Comparison of ENCODE assay signal across 19 cellular contexts in genomic region chr19:6707011-6707657, GRCh38. TPM values are rescaled to one million over a fixed set of nuclear protein-coding genes. Genes with fewer than 3 reads are reported as not detected.
A peak's percentile ranks its signal among the peaks of the same experiment; 100 is the strongest.
DNase-seq lines count a peak whose midpoint lies in the region; ATAC-seq, FAIRE-seq and TF ChIP-seq lines count a peak whose summit lies in the region.
"Had no signal": no experiment of that assay in that cellular context is flagged by ENCODE, and none has a peak within 500 bp of the region (broad histone marks: within the 10 kb centered on the region; RNA-seq: fewer than 3 reads in every experiment).

No MANE protein-coding gene starts in this region.

- H3K27ac ChIP-seq in K562 (ENCODE audit: extremely low read depth, low read depth, low read length), result no peak overlapping the region
- H3K27ac ChIP-seq in right lobe of liver, result no peak overlapping the region
- no peak overlapping the region for H3K27ac ChIP-seq in spleen
- H3K27ac ChIP-seq: A549 had no signal

- TF ChIP-seq POLR2A in K562 (conservative IDR thresholded peaks at IDR 0.05) (no peak), right lobe of liver (IDR thresholded peaks at IDR 0.05) (no peak), spleen (IDR thresholded peaks at IDR 0.05) (no peak)

- no peaks in the 10 kb centered on the region for H3K9me3 Mint-ChIP-seq in activated CD8-positive, alpha-beta memory T cell treated with anti-CD3 and anti-CD28 coated beads, Interleukin-2, amount 10 ng/mL, durations not matched to agents 7 days and 5 days (ENCODE audit: low read depth)
- H3K9me3 Mint-ChIP-seq: CD8-positive, alpha-beta memory T cell; IgD-negative memory B cell had no signal

- H3K9me1 ChIP-seq in K562 (ENCODE audit: control insufficient read depth, insufficient read depth, low read length), result no peaks in the 10 kb centered on the region

- no TSS peak for BruUV-seq in K562 (replicated peaks; lab: Mats Ljungman, UMichigan)

- H3K4me2 ChIP-seq in K562 (ENCODE audit: insufficient read depth, low read length), result no peak overlapping the region
- H3K4me2 ChIP-seq: A549, GM23338 had no signal

- no peak overlapping the region for H2AFZ ChIP-seq in K562 (ENCODE audit: low read depth, low read length)
- H2AFZ ChIP-seq: GM23338 had no signal

- H3K79me2 ChIP-seq in K562 (ENCODE audit: control insufficient read depth, insufficient read depth, low read length), result no peaks in the 10 kb centered on the region

- peaks cover 10% of the 10 kb centered on the region for H3K4me1 Mint-ChIP-seq in activated CD8-positive, alpha-beta memory T cell treated with anti-CD3 and anti-CD28 coated beads, Interleukin-2, amount 10 ng/mL, durations not matched to agents 7 days and 5 days
- H3K4me1 Mint-ChIP-seq: GM23338 had no signal

- POLR2A ChIA-PET in K562 (lab: Yijun Ruan, JAX), result no interaction called here

- TF ChIP-seq RAD21 in K562 (CRISPR knock-in tag; conservative IDR thresholded peaks at IDR 0.05 in 1 of 2, IDR thresholded peaks at IDR 0.05 in 1 of 2), result no peak

- TF ChIP-seq CTCF in K562 (IDR thresholded peaks at IDR 0.05 in 2 of 3, conservative IDR thresholded peaks at IDR 0.05 in 1 of 3; ENCODE audit: insufficient read depth in 2 of 3, low read depth in 1 of 3, low read length in 3 of 3) (no peak), right lobe of liver (IDR thresholded peaks at IDR 0.05) (no peak), spleen (IDR thresholded peaks at IDR 0.05 in 8 of 11, conservative IDR thresholded peaks at IDR 0.05 in 3 of 11) (no peak)

- H3K27ac Mint-ChIP-seq in activated CD8-positive, alpha-beta memory T cell treated with anti-CD3 and anti-CD28 coated beads, Interleukin-2, amount 10 ng/mL, durations not matched to agents 7 days and 5 days, result no peak overlapping the region
- H3K27ac Mint-ChIP-seq: GM23338, H9, IgD-negative memory B cell had no signal

- FAIRE-seq in K562 (lab: Jason Lieb, UNC), result no peak
- FAIRE-seq: A549, GM18507 had no signal

- no peak overlapping the region for H3K4me3 Mint-ChIP-seq in activated CD8-positive, alpha-beta memory T cell treated with anti-CD3 and anti-CD28 coated beads, Interleukin-2, amount 10 ng/mL, durations not matched to agents 7 days and 5 days
- H3K4me3 Mint-ChIP-seq: CD8-positive, alpha-beta memory T cell; GM23338; IgD-negative memory B cell had no signal

- H3K9me3 ChIP-seq in K562 (replicated peaks; ENCODE audit: control insufficient read depth, insufficient read depth, low read depth, low read length) (no peaks in the 10 kb centered on the region), right lobe of liver (no peaks in the 10 kb centered on the region), spleen (no peaks in the 10 kb centered on the region)
- H3K9me3 ChIP-seq: A549, Caco-2 had no signal

- H3K9ac ChIP-seq in K562 (ENCODE audit: insufficient read depth in 1 of 2, low read depth in 2 of 2, low read length in 2 of 2), result no peak overlapping the region

- CTCF ChIA-PET in K562 (lab: Yijun Ruan, JAX; ENCODE audit: low intra/inter-chr PET ratio), result no interaction called here
- CTCF ChIA-PET in activated CD8-positive, alpha-beta memory T cell treated with anti-CD3 and anti-CD28 coated beads, Interleukin-2, amount 10 ng/mL, durations not matched to agents 7 days and 5 days (lab: Charles Lee), result no interaction called here

- peaks cover 16 to 41% of the 10 kb centered on the region in 2 experiments; a peak in 4 of 5 replicates for H3K27me3 ChIP-seq in K562 (ENCODE audit: control insufficient read depth in 2 of 2, insufficient read depth in 2 of 2, low read length in 2 of 2)
- H3K27me3 ChIP-seq in right lobe of liver, result no peaks in the 10 kb centered on the region
- peaks cover 0 to 53% (median 19%) of the 10 kb centered on the region in 7 donors for H3K27me3 ChIP-seq in spleen (replicated peaks in 1 of 7)

- H3K4me1 ChIP-seq in K562 (replicated peaks in 1 of 2; ENCODE audit: control insufficient read depth in 2 of 2, insufficient read depth in 2 of 2, low read length in 2 of 2), result peaks cover 0 to 21% of the 10 kb centered on the region in 2 experiments; a peak in 2 of 5 replicates
- H3K4me1 ChIP-seq in right lobe of liver, result peaks cover 0 to 20% (median 4%) of the 10 kb centered on the region in 4 donors
- H3K4me1 ChIP-seq in spleen, result peaks cover 0 to 8% (median 3%) of the 10 kb centered on the region in 6 donors
- H3K4me1 ChIP-seq: A549, Caco-2 had no signal

- no peaks in the 10 kb centered on the region for H3K36me3 ChIP-seq in K562 (ENCODE audit: control insufficient read depth, insufficient read depth, low read length)
- H3K36me3 ChIP-seq in right lobe of liver, result peaks cover 16 to 93% (median 58%) of the 10 kb centered on the region in 4 donors
- no peaks in the 10 kb centered on the region for H3K36me3 ChIP-seq in spleen

- H4K20me1 ChIP-seq in K562 (replicated peaks; ENCODE audit: control insufficient read depth, insufficient read depth, low read length), result 0 out of 2 replicates have a peak, but pooled peaks cover 5% of the 10 kb centered on the region

- DNase-seq in D341Med (ENCODE audit: low spot score) (peak; percentile 26), K562 (ENCODE audit: extremely low read depth in 1 of 4, low spot score in 3 of 4) (no peak), right lobe of liver (peak in 2 of 3 donors; percentile 54 to 59), spleen (peak; percentile 54)
- no peak for DNase-seq in activated CD8-positive, alpha-beta memory T cell treated with anti-CD3 and anti-CD28 coated beads, Interleukin-2, amount 10 ng/mL, durations not matched to agents 7 days and 5 days
- no peak for DNase-seq in stimulated activated CD4-positive, alpha-beta T cell treated with anti-CD3 and anti-CD28 coated beads, Interleukin-12 subunit alpha, Interleukin-12 subunit beta, amount 100 ng/mL, for 4 hours
- DNase-seq: Caco-2; CD8-positive, alpha-beta memory T cell; DMS53; GF-D8; H9 had no signal

- TF ChIP-seq EP300 in K562 (IDR thresholded peaks at IDR 0.05; ENCODE audit: low read length), result no peak

- peaks cover 38% of the 10 kb centered on the region for H3K27me3 Mint-ChIP-seq in activated CD8-positive, alpha-beta memory T cell treated with anti-CD3 and anti-CD28 coated beads, Interleukin-2, amount 10 ng/mL, durations not matched to agents 7 days and 5 days

- 30% methylated on average over 24 of the region's 44 CpGs for WGBS in K562 (ENCODE audit: insufficient coverage, low coverage, missing lambda C conversion rate)
- WGBS in right lobe of liver (ENCODE audit: insufficient coverage, low coverage, low lambda C conversion rate, missing lambda C conversion rate), result 60% methylated on average over 3 of the region's 44 CpGs
- WGBS in spleen, 5 donors, result 85 to 90% (median 88%) methylated on average over 30 to 44 of the region's 44 CpGs

- no peak overlapping the region for H3K4me3 ChIP-seq in K562
- no peak overlapping the region for H3K4me3 ChIP-seq in right lobe of liver
- H3K4me3 ChIP-seq in spleen, result no peak overlapping the region
- H3K4me3 ChIP-seq: A549, GM23338 had no signal

- no peaks in the 10 kb centered on the region for H3K36me3 Mint-ChIP-seq in activated CD8-positive, alpha-beta memory T cell treated with anti-CD3 and anti-CD28 coated beads, Interleukin-2, amount 10 ng/mL, durations not matched to agents 7 days and 5 days
- H3K36me3 Mint-ChIP-seq: CD8-positive, alpha-beta memory T cell; IgD-negative memory B cell had no signal

- intact Hi-C loops in K562 (cut with micrococcal nuclease) (no loop called here), right lobe of liver (cut with DNase I) (no loop called here), spleen (cut with DNase I; ENCODE audit: low total_unique reads) (no loop called here)

- no peak for ATAC-seq in K562
- peak; percentile 18 to 39 (median 24) for ATAC-seq in right lobe of liver
- ATAC-seq in HG03108 (IDR thresholded peaks at IDR 0.05; ENCODE audit: unreplicated experiment), result no peak
- ATAC-seq in activated CD8-positive, alpha-beta memory T cell treated with anti-CD3 and anti-CD28 coated beads, Interleukin-2, amount 10 ng/mL, durations not matched to agents 7 days and 5 days, result no peak
- ATAC-seq: A549, GM23338 had no signal

- in situ Hi-C loops in K562 (cut with MboI), result no loop called here

RNA-seq across cellular contexts. Expression of gene C3, which starts 13.3 kb away (rescaled TPM):
- total RNA-seq in K562 (2011; cell fraction: chromatin; rRNA removed; ENCODE audit: low replicate concordance), result 19.5 and 33.3 TPM in 2 replicates
- 14.5 and 17.5 TPM in 2 replicates for total RNA-seq in K562 (2011; cell fraction: nucleolus; rRNA removed)
- total RNA-seq in K562 (2011; cell fraction: nucleoplasm; rRNA removed), result 15.2 and 15.6 TPM in 2 replicates
- total RNA-seq in K562 (2014; rRNA removed) (0.59 and 2.0 TPM in 2 replicates), K562 (2014; rRNA removed; fragmentation: Illumina TruSeq; extraction: Trizol) (1.1 and 1.5 TPM in 2 replicates), K562 (2015; rRNA removed; fragmentation: Illumina TruSeq; extraction: Trizol) (2.1 and 2.2 TPM in 2 replicates), K562 (2021) (8.0 and 10.6 TPM in 2 replicates), right lobe of liver (over 10,000 TPM; 10,569 to 17,502 (median 15,749) TPM), spleen (10 to 100 TPM in 4 of 7 donors, 1 to 10 TPM in 3; 5.8 to 68.1 (median 19.7) TPM)
- polyA plus RNA-seq in K562 (2011; rRNA removed) (9.1 and 40.9 TPM in 2 replicates), K562 (2014; fragmentation: Illumina TruSeq; extraction: Trizol) (2.4 and 4.3 TPM in 2 replicates), K562 (2014; fragmentation: Nextera tagmentation; extraction: Ambion mirVana) (1 to 10 TPM; 1.2 to 2.2 TPM), K562 (2014; rRNA removed) (2.5 and 5.4 TPM in 2 replicates), spleen (100 to 1,000 TPM in 1 of 3 donors, 10 to 100 TPM in 2; 31.0 to 182 (median 34.1) TPM)
- polyA plus RNA-seq in K562 (2011; cell fraction: cytosol; rRNA removed), result 9.2 and 36.7 TPM in 2 replicates
- polyA plus RNA-seq in K562 (2011; cell fraction: nucleus; rRNA removed), result 23.7 and 50.5 TPM in 2 replicates
- polyA plus RNA-seq in K562 (2012), result 7.4 and 20.1 TPM in 2 replicates
- polyA minus RNA-seq in K562 (2011; rRNA and poly(A)+ RNA removed), result 6.5 and 24.5 TPM in 2 replicates
- 23.9 and 64.6 TPM in 2 replicates for polyA minus RNA-seq in K562 (2011; cell fraction: cytosol; rRNA and poly(A)+ RNA removed)
- polyA minus RNA-seq in K562 (2011; cell fraction: nucleus; rRNA and poly(A)+ RNA removed), result 16.2 and 39.1 TPM in 2 replicates
- 1 to 10 TPM in 1 of 2 experiments, under 1 TPM in 1; 0.67 to 1.0 TPM for total RNA-seq in activated CD8-positive, alpha-beta memory T cell treated with anti-CD3 and anti-CD28 coated beads, Interleukin-2, amount 10 ng/mL, durations not matched to agents 7 days and 5 days
- polyA plus RNA-seq: CD8-positive, alpha-beta memory T cell; IgD-negative memory B cell had no signal

RNA-seq across cellular contexts. Expression of gene GPR108, which starts 30.2 kb away (rescaled TPM):
- 45.9 and 112 TPM in 2 replicates for total RNA-seq in K562 (2011; cell fraction: chromatin; rRNA removed; ENCODE audit: low replicate concordance)
- total RNA-seq in K562 (2011; cell fraction: nucleolus; rRNA removed), result 96.6 and 107 TPM in 2 replicates
- total RNA-seq in K562 (2011; cell fraction: nucleoplasm; rRNA removed), result 72.1 and 74.9 TPM in 2 replicates
- total RNA-seq in K562 (2014; rRNA removed), result 23.8 and 33.5 TPM in 2 replicates
- total RNA-seq in K562 (2014; rRNA removed; fragmentation: Illumina TruSeq; extraction: Trizol), result 12.3 and 16.4 TPM in 2 replicates
- 21.9 and 24.4 TPM in 2 replicates for total RNA-seq in K562 (2015; rRNA removed; fragmentation: Illumina TruSeq; extraction: Trizol)
- 31.1 and 33.1 TPM in 2 replicates for total RNA-seq in K562 (2021)
- 29.8 and 46.5 TPM in 2 replicates for polyA plus RNA-seq in K562 (2011; rRNA removed)
- 43.8 and 51.1 TPM in 2 replicates for polyA plus RNA-seq in K562 (2011; cell fraction: cytosol; rRNA removed)
- polyA plus RNA-seq in K562 (2011; cell fraction: nucleus; rRNA removed), result 180 and 195 TPM in 2 replicates
- polyA plus RNA-seq in K562 (2012), result 29.9 and 65.7 TPM in 2 replicates
- polyA plus RNA-seq in K562 (2014; fragmentation: Illumina TruSeq; extraction: Trizol), result 32.3 and 33.2 TPM in 2 replicates
- polyA plus RNA-seq in K562 (2014; fragmentation: Nextera tagmentation; extraction: Ambion mirVana), result 1 to 10 TPM; 2.4 to 6.1 TPM
- polyA plus RNA-seq in K562 (2014; rRNA removed), result 32.9 and 36.4 TPM in 2 replicates
- polyA minus RNA-seq in K562 (2011; rRNA and poly(A)+ RNA removed), result 22.3 and 35.9 TPM in 2 replicates
- 21.0 and 22.6 TPM in 2 replicates for polyA minus RNA-seq in K562 (2011; cell fraction: cytosol; rRNA and poly(A)+ RNA removed)
- polyA minus RNA-seq in K562 (2011; cell fraction: nucleus; rRNA and poly(A)+ RNA removed), result 18.7 and 34.9 TPM in 2 replicates
- total RNA-seq in right lobe of liver, result 10 to 100 TPM; 22.3 to 53.0 (median 41.3) TPM
- 10 to 100 TPM; 35.4 to 75.0 (median 56.0) TPM for total RNA-seq in spleen
- 100 to 1,000 TPM in 1 of 3 donors, 10 to 100 TPM in 2; 66.9 to 102 (median 91.8) TPM for polyA plus RNA-seq in spleen
- 100 to 1,000 TPM in 1 of 2 experiments, 10 to 100 TPM in 1; 77.2 to 100 TPM for total RNA-seq in activated CD8-positive, alpha-beta memory T cell treated with anti-CD3 and anti-CD28 coated beads, Interleukin-2, amount 10 ng/mL, durations not matched to agents 7 days and 5 days

RNA-seq across cellular contexts. Expression of gene TRIP10, which starts 32.3 kb away (rescaled TPM):
- total RNA-seq in K562 (2011; cell fraction: chromatin; rRNA removed; ENCODE audit: low replicate concordance), result 67.3 and 119 TPM in 2 replicates
- 65.3 and 66.5 TPM in 2 replicates for total RNA-seq in K562 (2011; cell fraction: nucleolus; rRNA removed)
- 53.5 and 66.7 TPM in 2 replicates for total RNA-seq in K562 (2011; cell fraction: nucleoplasm; rRNA removed)
- total RNA-seq in K562 (2014; rRNA removed) (57.4 and 61.8 TPM in 2 replicates), K562 (2014; rRNA removed; fragmentation: Illumina TruSeq; extraction: Trizol) (23.6 and 29.4 TPM in 2 replicates), K562 (2015; rRNA removed; fragmentation: Illumina TruSeq; extraction: Trizol) (34.6 and 36.1 TPM in 2 replicates), K562 (2021) (59.1 and 63.2 TPM in 2 replicates), right lobe of liver (10 to 100 TPM in 2 of 6 experiments, 1 to 10 TPM in 4; 7.5 to 14.9 (median 9.3) TPM), spleen (10 to 100 TPM; 25.4 to 50.3 (median 32.1) TPM)
- polyA plus RNA-seq in K562 (2011; rRNA removed) (29.1 and 39.3 TPM in 2 replicates), K562 (2014; fragmentation: Illumina TruSeq; extraction: Trizol) (56.2 and 56.7 TPM in 2 replicates), K562 (2014; fragmentation: Nextera tagmentation; extraction: Ambion mirVana) (1 to 10 TPM; 1.2 to 2.7 TPM), K562 (2014; rRNA removed) (66.6 and 66.8 TPM in 2 replicates), spleen (10 to 100 TPM; 17.2 to 58.2 (median 36.1) TPM)
- polyA plus RNA-seq in K562 (2011; cell fraction: cytosol; rRNA removed), result 22.8 and 30.6 TPM in 2 replicates
- 113 and 133 TPM in 2 replicates for polyA plus RNA-seq in K562 (2011; cell fraction: nucleus; rRNA removed)
- polyA plus RNA-seq in K562 (2012), result 47.5 and 50.8 TPM in 2 replicates
- polyA minus RNA-seq in K562 (2011; rRNA and poly(A)+ RNA removed), result 17.1 and 20.3 TPM in 2 replicates
- polyA minus RNA-seq in K562 (2011; cell fraction: cytosol; rRNA and poly(A)+ RNA removed), result 18.3 and 21.0 TPM in 2 replicates
- 21.3 and 30.1 TPM in 2 replicates for polyA minus RNA-seq in K562 (2011; cell fraction: nucleus; rRNA and poly(A)+ RNA removed)
- total RNA-seq in activated CD8-positive, alpha-beta memory T cell treated with anti-CD3 and anti-CD28 coated beads, Interleukin-2, amount 10 ng/mL, durations not matched to agents 7 days and 5 days, result 10 to 100 TPM; 13.7 to 22.2 TPM

RNA-seq across cellular contexts. Expression of gene TNFSF14, which starts 37.2 kb away (rescaled TPM):
- 0.26 and 0.42 TPM in 2 replicates for total RNA-seq in K562 (2011; cell fraction: chromatin; rRNA removed; ENCODE audit: low replicate concordance)
- 0.39 and 0.50 TPM in 2 replicates for total RNA-seq in K562 (2011; cell fraction: nucleolus; rRNA removed)
- 0.15 and 0.76 TPM in 2 replicates for total RNA-seq in K562 (2011; cell fraction: nucleoplasm; rRNA removed)
- 0.08 TPM in 1 of 2 replicates, not detected in the other for total RNA-seq in K562 (2014; rRNA removed)
- 0.04 and 0.06 TPM in 2 replicates for total RNA-seq in K562 (2014; rRNA removed; fragmentation: Illumina TruSeq; extraction: Trizol)
- 0.04 and 0.07 TPM in 2 replicates for total RNA-seq in K562 (2015; rRNA removed; fragmentation: Illumina TruSeq; extraction: Trizol)
- total RNA-seq in K562 (2021), result 0.20 and 0.42 TPM in 2 replicates
- polyA plus RNA-seq in K562 (2011; rRNA removed), result 0.32 and 0.38 TPM in 2 replicates
- 0.55 and 0.59 TPM in 2 replicates for polyA plus RNA-seq in K562 (2011; cell fraction: cytosol; rRNA removed)
- 0.27 and 0.34 TPM in 2 replicates for polyA plus RNA-seq in K562 (2011; cell fraction: nucleus; rRNA removed)
- polyA plus RNA-seq in K562 (2012), result 0.20 and 0.26 TPM in 2 replicates
- 0.12 and 0.15 TPM in 2 replicates for polyA plus RNA-seq in K562 (2014; fragmentation: Illumina TruSeq; extraction: Trizol)
- polyA plus RNA-seq in K562 (2014; fragmentation: Nextera tagmentation; extraction: Ambion mirVana), result under 1 TPM; 0.01 to 0.04 TPM
- polyA plus RNA-seq in K562 (2014; rRNA removed), result not detected in 2 replicates
- 0.74 and 0.87 TPM in 2 replicates for polyA minus RNA-seq in K562 (2011; rRNA and poly(A)+ RNA removed)
- 0.29 TPM in 1 of 2 replicates, not detected in the other for polyA minus RNA-seq in K562 (2011; cell fraction: cytosol; rRNA and poly(A)+ RNA removed)
- polyA minus RNA-seq in K562 (2011; cell fraction: nucleus; rRNA and poly(A)+ RNA removed), result 0.11 and 0.13 TPM in 2 replicates
- total RNA-seq in right lobe of liver, result 10 to 100 TPM in 3 of 6 experiments, 1 to 10 TPM in 3; 6.4 to 71.1 (median 14.6) TPM
- 10 to 100 TPM in 2 of 7 donors, 1 to 10 TPM in 5; 5.2 to 10.6 (median 8.2) TPM for total RNA-seq in spleen
- 1 to 10 TPM in 2 of 3 donors, under 1 TPM in 1; 0.41 to 1.6 (median 1.1) TPM for polyA plus RNA-seq in spleen
- 10 to 100 TPM; 31.1 to 55.9 TPM for total RNA-seq in activated CD8-positive, alpha-beta memory T cell treated with anti-CD3 and anti-CD28 coated beads, Interleukin-2, amount 10 ng/mL, durations not matched to agents 7 days and 5 days
- total RNA-seq: Caco-2, GM23338, H9, HT-29 had no signal
- polyA plus RNA-seq: AG04450, BJ, GM23338 had no signal

Comparison
In these comparisons a context has a peak if more than half of its experiments do, and no peak if none do; other contexts are left out.
1. DNase-seq: peak in D341Med (single experiment), right lobe of liver (2 of 3) and spleen (single experiment); none in K562 (0 of 4), activated CD8-positive, alpha-beta memory T cell treated with anti-CD3 and anti-CD28 coated beads, Interleukin-2, amount 10 ng/mL, durations not matched to agents 7 days and 5 days (single experiment) and stimulated activated CD4-positive, alpha-beta T cell treated with anti-CD3 and anti-CD28 coated beads, Interleukin-12 subunit alpha, Interleukin-12 subunit beta, amount 100 ng/mL, for 4 hours (single experiment).
2. ATAC-seq: peak in right lobe of liver (4 of 4); none in K562 (single experiment), HG03108 (single experiment) and activated CD8-positive, alpha-beta memory T cell treated with anti-CD3 and anti-CD28 coated beads, Interleukin-2, amount 10 ng/mL, durations not matched to agents 7 days and 5 days (single experiment).
3. RNA of gene C3, which starts 13.3 kb away (total RNA-seq): 10,569 to 17,502 TPM in right lobe of liver; 5.8 to 68.1 TPM in spleen, 0.59 to 33.3 TPM in K562 and 0.67 to 1.0 TPM in activated CD8-positive, alpha-beta memory T cell treated with anti-CD3 and anti-CD28 coated beads, Interleukin-2, amount 10 ng/mL, durations not matched to agents 7 days and 5 days; every median in the first group is over 100 times any median in the second.